ENCODE assay signal across 20 cellular contexts in the genomic region with DNA sequence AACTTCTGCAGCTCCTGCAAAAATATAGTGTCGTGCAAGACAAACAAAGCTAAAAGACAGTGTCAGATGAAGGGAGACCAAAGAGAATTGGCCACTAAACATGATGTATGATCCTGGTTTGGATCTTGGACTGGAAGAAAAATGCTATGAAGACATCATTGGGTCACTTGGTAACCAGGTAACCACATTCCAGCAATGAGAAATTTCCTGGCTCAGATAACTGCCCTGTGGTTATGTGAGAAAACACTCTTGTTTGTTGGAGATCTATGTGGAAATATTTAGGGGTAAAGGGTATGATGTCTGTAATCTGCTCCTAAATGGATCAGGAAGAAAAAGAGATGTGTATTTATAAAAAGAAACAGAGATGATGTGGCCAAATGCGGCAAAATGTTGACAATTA. TPM values are rescaled to one million over a fixed set of nuclear protein-coding genes. Genes with fewer than 3 reads are reported as not detected.
DNase-seq lines count a peak whose midpoint lies in the region; ATAC-seq and TF ChIP-seq lines count a peak whose summit lies in the region.
"Had no signal": no experiment of that assay in that cellular context is flagged by ENCODE, and none has a peak within 500 bp of the region (broad histone marks: within the 10 kb centered on the region; RNA-seq: fewer than 3 reads in every experiment).

No MANE protein-coding gene starts in this region.

- no peaks in the 10 kb centered on the region for H3K9me3 ChIP-seq in BE2C
- H3K9me3 ChIP-seq: gastrocnemius medialis, neutrophil had no signal

- ATAC-seq in GM21381 (IDR thresholded peaks at IDR 0.05; ENCODE audit: unreplicated experiment) = no peak
- ATAC-seq: activated CD8-positive, alpha-beta memory T cell treated with anti-CD3 and anti-CD28 coated beads, Interleukin-2, amount 10 ng/mL, durations not matched to agents 7 days and 5 days; gastrocnemius medialis had no signal

- H3K27me3 ChIP-seq in BE2C = no peaks in the 10 kb centered on the region
- H3K27me3 ChIP-seq: gastrocnemius medialis, neutrophil had no signal

- H3K36me3 ChIP-seq in BE2C = no peaks in the 10 kb centered on the region
- H3K36me3 ChIP-seq: gastrocnemius medialis, neutrophil had no signal

- in situ Hi-C loops in astrocyte of the spinal cord (cut with HindIII; ENCODE audit: low sequenced_read_pairs) = no loop called here

- peak; percentile 77 for DNase-seq in A172 (ENCODE audit: low spot score)
- peak; percentile 26 for DNase-seq in HS-5 (ENCODE audit: low read depth)
- DNase-seq in astrocyte of the spinal cord (ENCODE audit: low read depth, low spot score) = peak; percentile 67
- peak; percentile 31 for DNase-seq in hepatic stellate cell (ENCODE audit: low spot score)
- DNase-seq in stimulated activated CD4-positive, alpha-beta T cell treated with anti-CD3 and anti-CD28 coated beads, Interleukin-2, amount 100 ng/mL, for 48 hours = no peak
- DNase-seq in BE2C = no peak
- DNase-seq in nucleus accumbens (lab: John Stamatoyannopoulos, UW) = no peak
- DNase-seq: 8988T; activated CD4-positive, CD25-positive, alpha-beta regulatory T cell treated with anti-CD3 and anti-CD28 coated beads, Interleukin-2, amount 50 U/mL, for 72 hours; activated CD8-positive, alpha-beta memory T cell treated with anti-CD3 and anti-CD28 coated beads, Interleukin-2, amount 10 ng/mL, durations not matched to agents 7 days and 5 days; activated naive CD4-positive, alpha-beta T cell; CD8-positive, alpha-beta memory T cell; effector memory CD4-positive, alpha-beta T cell; gastrocnemius medialis; Karpas-422; midbrain; SHP77 treated with DMSO at 0.1 percent for 48 hours; stimulated activated naive CD4-positive, alpha-beta T cell had no signal

- no peak overlapping the region for H3K4me3 ChIP-seq in astrocyte of the spinal cord (ENCODE audit: low read depth, low read length)
- H3K4me3 ChIP-seq in BE2C (ENCODE audit: low read depth, low read length) = no peak overlapping the region
- H3K4me3 ChIP-seq: gastrocnemius medialis had no signal

- no peaks in the 10 kb centered on the region for H3K4me1 ChIP-seq in BE2C
- H3K4me1 ChIP-seq: gastrocnemius medialis had no signal

- TF ChIP-seq CTCF in astrocyte of the spinal cord (IDR thresholded peaks at IDR 0.05; ENCODE audit: low read depth, low read length) = no peak
- TF ChIP-seq CTCF in BE2C (IDR thresholded peaks at IDR 0.05; ENCODE audit: low read depth, low read length) = no peak

RNA-seq across cellular contexts. Expression of gene ANKRD33B, which starts 45.5 kb away (rescaled TPM):
- total RNA-seq in A172 (2014; rRNA removed; shearing (Covaris generic)) = 1.2 and 2.3 TPM in 2 replicates
- polyA plus RNA-seq in BE2C (2012; ENCODE audit: insufficient read depth, insufficient read length, low read depth) = 1.9 TPM

Comparison
In these comparisons a context has a peak if more than half of its experiments do, and no peak if none do; other contexts are left out.
1. DNase-seq: peak in A172 (single experiment), HS-5 (single experiment), astrocyte of the spinal cord (single experiment) and hepatic stellate cell (single experiment); none in stimulated activated CD4-positive, alpha-beta T cell treated with anti-CD3 and anti-CD28 coated beads, Interleukin-2, amount 100 ng/mL, for 48 hours (0 of 2), BE2C (single experiment) and nucleus accumbens (0 of 56).